In genomic region chr4:119655111-119655837, GRCh38 we compare ENCODE assay signal across 23 cellular contexts.
"Had no signal": no experiment of that assay in that cellular context is flagged by ENCODE, and none has a peak within 500 bp of the region (broad histone marks: within the 10 kb centered on the region; RNA-seq: fewer than 3 reads in every experiment).

No MANE protein-coding gene starts in this region.

- H3K36me3 ChIP-seq: WERI-Rb-1 had no signal

- H3K4me3 ChIP-seq: body of pancreas had no signal

- H3K9me3 ChIP-seq: body of pancreas had no signal

- ATAC-seq: activated CD4-positive, alpha-beta T cell treated with anti-CD3 and anti-CD28 coated beads for 36 hours; activated T-helper 17 cell treated with anti-CD3 and anti-CD28 coated beads, Interleukin-2, amount 50 U/mL, for 72 hours; body of pancreas had no signal

- H3K4me1 ChIP-seq: body of pancreas had no signal

- H3K27ac ChIP-seq: body of pancreas, WERI-Rb-1 had no signal

- H3K27me3 ChIP-seq: body of pancreas had no signal

- DNase-seq: activated CD4-positive, alpha-beta memory T cell treated with anti-CD3 and anti-CD28 coated beads, Interleukin-2, amount 10 ng/mL, durations not matched to agents 7 days and 5 days; activated CD4-positive, alpha-beta T cell treated with anti-CD3 and anti-CD28 coated beads for 36 hours; activated CD4-positive, alpha-beta T cell treated with anti-CD3 and anti-CD28 coated beads, Interleukin-2, amount 50 U/mL, for 1 hour; activated gamma-delta T cell; activated naive CD4-positive, alpha-beta T cell treated with anti-CD3 and anti-CD28 coated beads, Interleukin-2, amount 10 ng/mL, durations not matched to agents 7 days and 5 days; activated naive CD8-positive, alpha-beta T cell treated with anti-CD3 and anti-CD28 coated beads for 36 hours; activated T-cell treated with anti-CD3 and anti-CD28 coated beads for 4 hours; activated T-cell treated with anti-CD3 and anti-CD28 coated beads, Interleukin-2, amount 50 U/mL, for 48 hours; anterior cingulate cortex; body of pancreas; central memory CD4-positive, alpha-beta T cell; KG1; NCI-H1048; NCI-H1930; NCI-H2107; NCI-H2171 treated with DMSO at 0.1 percent for 48 hours; NCI-H226; NCI-H510A; NCI-H526 treated with DMSO at 0.1 percent for 48 hours; SHP77 treated with DMSO at 0.1 percent for 48 hours; T-helper 1 cell; WERI-Rb-1 had no signal
